Comparison of ENCODE assay signal across 8 cellular contexts in genomic region chr1:147599362-147600118, GRCh38. TPM values are rescaled to one million over a fixed set of nuclear protein-coding genes. Genes with fewer than 3 reads are reported as not detected.
DNase-seq lines count a peak whose midpoint lies in the region; ATAC-seq, FAIRE-seq and TF ChIP-seq lines count a peak whose summit lies in the region.

No MANE protein-coding gene starts in this region.

- no peaks in the 10 kb centered on the region for H3K9me3 ChIP-seq in kidney (ENCODE audit: control insufficient read depth in 1 of 2, low read length in 2 of 2)

- no peak for FAIRE-seq in kidney (lab: Jason Lieb, UNC)

- no peaks in the 10 kb centered on the region for H3K36me3 ChIP-seq in kidney (ENCODE audit: control insufficient read depth in 1 of 2, insufficient read depth in 2 of 2, low read length in 2 of 2)

- peaks cover 0 to 11% of the 10 kb centered on the region in 2 donors for H3K4me1 ChIP-seq in kidney (ENCODE audit: control insufficient read depth in 1 of 2, insufficient read depth in 1 of 2, low read depth in 1 of 2, low read length in 2 of 2)

- peak overlapping the region; percentile 84 to 92 for H3K9ac ChIP-seq in kidney (ENCODE audit: low read length in 2 of 2)

- intact Hi-C loops in kidney (cut with DNase I): no loop called here

- peak overlapping the region; percentile 89 to 93 for H3K27ac ChIP-seq in kidney (ENCODE audit: low read depth in 2 of 2, low read length in 2 of 2)

- peak; percentile 64 for ATAC-seq in GM19043 (IDR thresholded peaks at IDR 0.05; ENCODE audit: low read depth, unreplicated experiment)
- peak; percentile 74 for ATAC-seq in HG03342 (IDR thresholded peaks at IDR 0.05; ENCODE audit: unreplicated experiment)
- peak; percentile 83 to 84 for ATAC-seq in activated CD4-positive, CD25-positive, alpha-beta regulatory T cell treated with anti-CD3 and anti-CD28 coated beads, Interleukin-2, amount 50 U/mL, for 24 hours

- peak overlapping the region; percentile 74 for H3K4me3 ChIP-seq in AG04449 (ENCODE audit: low read depth, low read length)
- H3K4me3 ChIP-seq in kidney (ENCODE audit: low read length in 2 of 2): peak overlapping the region; percentile 77 to 89

- CTCF ChIA-PET in AG04449 (lab: Yijun Ruan, JAX): interaction anchor here (1.0 to 2.0 kb wide), 2 partner anchors 9 to 41 kb away, joined by 3 to 6 read pairs; no protein-coding TSS in a partner anchor

- DNase-seq in AG04449 (ENCODE audit: low read depth, low spot score) (peak; percentile 78), NCI-H345 treated with DMSO at 0.1 percent for 48 hours (lab: John Stamatoyannopoulos, UW; ENCODE audit: unreplicated experiment) (peak; percentile 100), cerebellar cortex (ENCODE audit: low spot score) (peak; percentile 94), kidney (peak; percentile 100)
- DNase-seq in stimulated activated CD4-positive, alpha-beta T cell treated with anti-CD3 and anti-CD28 coated beads, Interleukin-12 subunit alpha, Interleukin-12 subunit beta, amount 100 ng/mL, for 48 hours (ENCODE audit: low read depth in 2 of 3, low spot score in 1 of 3): peak; percentile 92 to 97 (median 93)

- POLR2A ChIA-PET in AG04449 (lab: Yijun Ruan, JAX): interaction anchor here (0.7 to 1.2 kb wide), 2 partner anchors 18 to 58 kb away, joined by 3 to 7 read pairs; partner anchors contain the start of gene BCL9

- TF ChIP-seq CTCF in AG04449 (IDR thresholded peaks at IDR 0.05; ENCODE audit: insufficient read depth, low read length, missing control alignments): no peak
- no peak for TF ChIP-seq CTCF in kidney (IDR thresholded peaks at IDR 0.05; ENCODE audit: borderline replicate concordance, extremely low read depth, insufficient read depth)

RNA-seq across cellular contexts. Expression of gene BCL9, which starts 58.2 kb away (rescaled TPM):
- 31.8 TPM for total RNA-seq in kidney
- 6.8 TPM for polyA plus RNA-seq in kidney (ENCODE audit: insufficient read depth, low read depth, low replicate concordance)

Comparison
In these comparisons a context has a peak if more than half of its experiments do, and no peak if none do; other contexts are left out.
1. Peak in every context shown above with its lines: DNase-seq, ATAC-seq, H3K4me3 ChIP-seq and H3K27ac ChIP-seq.